ENCODE assay signal across 32 cellular contexts in the genomic region with DNA sequence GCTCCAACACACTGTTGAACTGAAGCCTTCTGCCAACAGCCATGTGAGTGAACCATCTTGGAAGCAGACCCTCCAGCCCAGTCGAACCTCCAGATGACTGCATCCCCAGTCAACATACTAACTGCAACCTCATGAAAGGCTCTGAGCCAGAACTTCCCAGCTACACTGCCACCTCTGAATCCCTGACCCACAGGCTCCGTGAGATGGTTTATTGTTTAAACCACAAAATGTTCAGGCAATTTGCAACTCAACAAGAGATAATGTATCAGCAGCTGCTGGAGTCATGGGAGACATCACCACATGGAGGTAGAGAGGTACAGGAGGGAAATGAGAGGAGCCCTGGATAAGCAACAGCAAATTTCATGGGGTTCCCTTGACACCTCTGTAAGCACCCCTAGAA.
"Had no signal": no experiment of that assay in that cellular context is flagged by ENCODE, and none has a peak within 500 bp of the region (broad histone marks: within the 10 kb centered on the region; RNA-seq: fewer than 3 reads in every experiment).

No MANE protein-coding gene starts in this region.

- H3K4me1 Mint-ChIP-seq: activated B cell treated with CpG ODN at 0.5 μM for 24 hours; activated naive CD8-positive, alpha-beta T cell treated with anti-CD3 and anti-CD28 coated beads, Interleukin-2, amount 50 U/mL, for 24 hours; activated T-helper 17 cell treated with anti-CD3 and anti-CD28 coated beads, Interleukin-2, amount 50 U/mL, for 72 hours; immature natural killer cell; naive thymus-derived CD8-positive, alpha-beta T cell; neural crest cell; stimulated activated naive B cell treated with anti-CD40 and anti-IgM and Interleukin-4, amounts not matched to agents 10 μg/mL and 1 μg/mL and 100 μg/mL, for 72 hours had no signal

- H3K4me1 ChIP-seq: foreskin keratinocyte, pancreas, prostate gland, sigmoid colon, stomach, thyroid gland, upper lobe of right lung had no signal

- H3K4me3 Mint-ChIP-seq: activated B cell treated with CpG ODN at 0.5 μM for 24 hours; activated CD8-positive, alpha-beta T cell treated with anti-CD3 and anti-CD28 coated beads for 36 hours; activated naive CD8-positive, alpha-beta T cell treated with anti-CD3 and anti-CD28 coated beads, Interleukin-2, amount 50 U/mL, for 24 hours; activated T-cell treated with anti-CD3 and anti-CD28 coated beads, Interleukin-2, amount 50 U/mL, for 4 hours; activated T-helper 17 cell treated with anti-CD3 and anti-CD28 coated beads, Interleukin-2, amount 50 U/mL, for 72 hours; effector memory CD8-positive, alpha-beta T cell; immature natural killer cell; naive thymus-derived CD8-positive, alpha-beta T cell; neural crest cell; stimulated activated naive B cell treated with anti-CD40 and anti-IgM and Interleukin-4, amounts not matched to agents 10 μg/mL and 1 μg/mL and 100 μg/mL, for 72 hours; T-helper 2 cell treated with Interferon-gamma antibody and Interleukin-4, amounts not matched to agents 5 μg/mL and 100 μg/mL, for 36 hours had no signal

- H3K9me3 Mint-ChIP-seq: activated B cell treated with CpG ODN at 0.5 μM for 24 hours; activated CD8-positive, alpha-beta T cell treated with anti-CD3 and anti-CD28 coated beads for 36 hours had no signal

- H3K27ac Mint-ChIP-seq: activated B cell treated with CpG ODN at 0.5 μM for 24 hours; activated CD8-positive, alpha-beta T cell treated with anti-CD3 and anti-CD28 coated beads for 36 hours; activated naive CD8-positive, alpha-beta T cell treated with anti-CD3 and anti-CD28 coated beads, Interleukin-2, amount 50 U/mL, for 24 hours; activated T-helper 17 cell treated with anti-CD3 and anti-CD28 coated beads, Interleukin-2, amount 50 U/mL, for 72 hours; effector memory CD8-positive, alpha-beta T cell; immature natural killer cell; naive thymus-derived CD8-positive, alpha-beta T cell; stimulated activated naive B cell treated with anti-CD40 and anti-IgM and Interleukin-4, amounts not matched to agents 10 μg/mL and 1 μg/mL and 100 μg/mL, for 72 hours; T-helper 2 cell treated with Interferon-gamma antibody and Interleukin-4, amounts not matched to agents 5 μg/mL and 100 μg/mL, for 36 hours had no signal

- H3K36me3 ChIP-seq: heart left ventricle, pancreas, prostate gland, sigmoid colon, stomach, thyroid gland, upper lobe of right lung had no signal

- DNase-seq: activated B cell treated with CpG ODN at 0.5 μM for 24 hours; activated CD4-positive, alpha-beta T cell treated with anti-CD3 and anti-CD28 coated beads, Interleukin-2, amount 50 U/mL, for 1 hour; activated CD8-positive, alpha-beta T cell treated with anti-CD3 and anti-CD28 coated beads for 36 hours; activated gamma-delta T cell treated with Interleukin-2 at 50 U/mL for 16 hours; activated naive CD4-positive, alpha-beta T cell treated with anti-CD3 and anti-CD28 coated beads, Interleukin-2, amount 50 U/mL, for 16 hours; activated naive CD8-positive, alpha-beta T cell treated with anti-CD3 and anti-CD28 coated beads, Interleukin-2, amount 50 U/mL, for 24 hours; activated T-cell treated with anti-CD3 and anti-CD28 coated beads, Interleukin-2, amount 50 U/mL, for 4 hours; dorsolateral prefrontal cortex; effector memory CD8-positive, alpha-beta T cell; erythroblast; foreskin keratinocyte; heart left ventricle; hypothalamus; immature natural killer cell; kidney; midbrain; naive thymus-derived CD8-positive, alpha-beta T cell; nucleus accumbens; pancreas; sigmoid colon; stimulated activated CD4-positive, alpha-beta T cell treated with anti-CD3 and anti-CD28 coated beads, Interleukin-15, amount 100 ng/mL, for 24 hours; stimulated activated CD4-positive, alpha-beta T cell treated with anti-CD3 and anti-CD28 coated beads, Interleukin-2, amount 100 ng/mL, for 24 hours; stimulated activated naive B cell treated with anti-CD40 and anti-IgM and Interleukin-4, amounts not matched to agents 10 μg/mL and 1 μg/mL and 100 μg/mL, for 72 hours; stomach; upper lobe of right lung had no signal

- H3K9me3 ChIP-seq: heart left ventricle, pancreas, prostate gland, sigmoid colon, stomach, thyroid gland, upper lobe of right lung had no signal

- H3K27me3 Mint-ChIP-seq: activated B cell treated with CpG ODN at 0.5 μM for 24 hours; activated naive CD8-positive, alpha-beta T cell treated with anti-CD3 and anti-CD28 coated beads, Interleukin-2, amount 50 U/mL, for 24 hours; activated T-helper 17 cell treated with anti-CD3 and anti-CD28 coated beads, Interleukin-2, amount 50 U/mL, for 72 hours; effector memory CD8-positive, alpha-beta T cell; stimulated activated naive B cell treated with anti-CD40 and anti-IgM and Interleukin-4, amounts not matched to agents 10 μg/mL and 1 μg/mL and 100 μg/mL, for 72 hours had no signal

- H3K27me3 ChIP-seq: dorsolateral prefrontal cortex, foreskin keratinocyte, heart left ventricle, pancreas, sigmoid colon, stomach, thyroid gland, upper lobe of right lung had no signal

- ATAC-seq: activated CD8-positive, alpha-beta T cell treated with anti-CD3 and anti-CD28 coated beads for 36 hours; activated naive CD8-positive, alpha-beta T cell treated with anti-CD3 and anti-CD28 coated beads, Interleukin-2, amount 50 U/mL, for 24 hours; activated T-cell treated with anti-CD3 and anti-CD28 coated beads, Interleukin-2, amount 50 U/mL, for 4 hours; activated T-helper 17 cell treated with anti-CD3 and anti-CD28 coated beads, Interleukin-2, amount 50 U/mL, for 72 hours; effector memory CD8-positive, alpha-beta T cell; foreskin keratinocyte; heart left ventricle; naive thymus-derived CD8-positive, alpha-beta T cell; pancreas; stimulated activated naive B cell treated with anti-CD40 and anti-IgM and Interleukin-4, amounts not matched to agents 10 μg/mL and 1 μg/mL and 100 μg/mL, for 72 hours; upper lobe of right lung had no signal

- H3K27ac ChIP-seq: coronary artery, dorsolateral prefrontal cortex, foreskin keratinocyte, heart left ventricle, pancreas, prostate gland, sigmoid colon, stomach, thyroid gland, upper lobe of right lung had no signal

- H3K4me3 ChIP-seq: coronary artery, dorsolateral prefrontal cortex, heart left ventricle, pancreas, prostate gland, sigmoid colon, smooth muscle cell, stomach, thyroid gland, upper lobe of right lung had no signal

- H3K36me3 Mint-ChIP-seq: immature natural killer cell; naive thymus-derived CD8-positive, alpha-beta T cell; stimulated activated naive B cell treated with anti-CD40 and anti-IgM and Interleukin-4, amounts not matched to agents 10 μg/mL and 1 μg/mL and 100 μg/mL, for 72 hours had no signal
